8 cellular contexts compared by ENCODE assay signal in the genomic region with DNA sequence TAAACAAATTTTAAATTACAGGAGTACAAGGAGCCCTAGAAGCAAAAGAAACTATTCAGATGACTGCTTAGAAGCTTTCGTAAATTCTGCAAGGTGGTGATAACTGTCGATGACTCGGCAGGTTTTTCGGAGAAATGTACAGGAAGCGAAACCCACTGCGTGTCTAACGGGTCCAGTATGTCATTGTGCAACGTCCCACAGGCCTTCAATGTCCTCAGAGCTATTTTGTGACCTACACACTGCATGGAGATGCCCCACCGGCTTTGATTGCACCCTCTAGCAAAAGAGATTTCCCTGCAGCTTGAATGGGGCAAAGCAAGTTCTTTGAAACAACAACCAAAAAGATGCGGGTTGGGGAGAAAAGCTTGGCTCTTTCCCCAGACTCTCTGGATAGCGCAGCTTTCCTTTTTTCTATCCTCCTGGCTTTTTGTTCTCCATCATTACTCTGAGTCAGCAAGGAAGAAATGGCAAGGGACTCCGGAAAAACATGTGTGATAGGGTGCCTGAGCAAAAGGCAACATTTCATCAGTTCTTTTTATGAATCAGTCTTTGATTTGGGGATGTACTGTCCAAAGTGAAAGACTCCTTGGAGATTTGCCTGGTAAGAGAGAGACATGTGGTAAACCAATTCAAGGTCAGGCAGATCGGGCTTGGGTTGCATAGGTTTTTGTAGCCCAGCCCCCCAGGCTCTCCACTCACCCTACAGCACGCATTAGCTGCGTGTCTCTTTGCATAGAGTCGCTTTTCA.
DNase-seq lines count a peak whose midpoint lies in the region; ATAC-seq and TF ChIP-seq lines count a peak whose summit lies in the region.

No MANE protein-coding gene starts in this region.

- no peaks in the 10 kb centered on the region for H3K27me3 Mint-ChIP-seq in activated naive CD8-positive, alpha-beta T cell treated with anti-CD3 and anti-CD28 coated beads, Interleukin-2, amount 10 ng/mL, durations not matched to agents 7 days and 5 days
- no peaks in the 10 kb centered on the region for H3K27me3 Mint-ChIP-seq in natural killer cell (ENCODE audit: low read depth in 2 of 2)

- BruUV-seq in A673 (replicated peaks; lab: Mats Ljungman, UMichigan) = no TSS peak

- peak; percentile 49 for DNase-seq in activated naive CD4-positive, alpha-beta T cell treated with Interleukin-2 at 50 U/mL for 16 hours
- no peak for DNase-seq in activated naive CD4-positive, alpha-beta T cell (lab: John Stamatoyannopoulos, UW)
- DNase-seq in NOMO-1 (lab: John Stamatoyannopoulos, UW; ENCODE audit: unreplicated experiment in 2 of 2) (peak; percentile 84 to 97), natural killer cell (peak; percentile 20), SJCRH30 (no peak), A673 (ENCODE audit: low spot score) (no peak)
- peak; percentile 38 for DNase-seq in activated naive CD8-positive, alpha-beta T cell treated with anti-CD3 and anti-CD28 coated beads, Interleukin-2, amount 10 ng/mL, durations not matched to agents 7 days and 5 days

- H3K27ac Mint-ChIP-seq in activated naive CD8-positive, alpha-beta T cell treated with anti-CD3 and anti-CD28 coated beads, Interleukin-2, amount 10 ng/mL, durations not matched to agents 7 days and 5 days = peak overlapping the region; percentile 87
- H3K27ac Mint-ChIP-seq in natural killer cell = peak overlapping the region; percentile 95 to 97

- H3K9me3 ChIP-seq in SJCRH30 (replicated peaks) (no peaks in the 10 kb centered on the region), A673 (ENCODE audit: low read depth, low read length, poor library complexity, severe bottlenecking) (no peaks in the 10 kb centered on the region)

- H3K4me1 Mint-ChIP-seq in activated naive CD8-positive, alpha-beta T cell treated with anti-CD3 and anti-CD28 coated beads, Interleukin-2, amount 10 ng/mL, durations not matched to agents 7 days and 5 days = peaks cover 36% of the 10 kb centered on the region
- H3K4me1 Mint-ChIP-seq in natural killer cell = peaks cover 43 to 53% of the 10 kb centered on the region in 2 donors

- peak; percentile 76 for ATAC-seq in HG02759 (IDR thresholded peaks at IDR 0.05; ENCODE audit: unreplicated experiment)
- peak; percentile 50 for ATAC-seq in activated naive CD8-positive, alpha-beta T cell treated with anti-CD3 and anti-CD28 coated beads, Interleukin-2, amount 10 ng/mL, durations not matched to agents 7 days and 5 days (ENCODE audit: low read depth)
- ATAC-seq in natural killer cell = peak; percentile 45 to 70 (median 46)

- H3K4me1 ChIP-seq in SJCRH30 (no peaks in the 10 kb centered on the region), A673 (ENCODE audit: insufficient read depth, low read length, poor library complexity, severe bottlenecking) (peaks cover 7% of the 10 kb centered on the region)

- POLR2A ChIA-PET in activated naive CD8-positive, alpha-beta T cell treated with anti-CD3 and anti-CD28 coated beads, Interleukin-2, amount 10 ng/mL, durations not matched to agents 7 days and 5 days (lab: Charles Lee) = interaction anchor here (0.9 to 1.9 kb wide), 3 partner anchors 17 to 110 kb away, joined by 6 to 7 read pairs (median 6); no protein-coding TSS in a partner anchor
- POLR2A ChIA-PET in A673 (lab: Charles Lee; ENCODE audit: low non-redundant PET) = interaction anchor here (0.7 kb wide), 1 partner anchor 174 kb away, joined by 3 read pairs; no protein-coding TSS in a partner anchor

- intact Hi-C loops in natural killer cell (cut with micrococcal nuclease) = loop anchor here (1.0 to 10.0 kb wide), 6 partner anchors 12 to 381 kb away; no protein-coding TSS in a partner anchor
- intact Hi-C loops in A673 (cut with micrococcal nuclease; ENCODE audit: unreplicated experiment) = no loop called here

- H3K4me3 ChIP-seq in SJCRH30 = no peak overlapping the region
- H3K4me3 ChIP-seq in A673 (ENCODE audit: low read depth, low read length, poor library complexity, severe bottlenecking) = no peak overlapping the region

- peaks cover 5% of the 10 kb centered on the region for H3K9me3 Mint-ChIP-seq in activated naive CD8-positive, alpha-beta T cell treated with anti-CD3 and anti-CD28 coated beads, Interleukin-2, amount 10 ng/mL, durations not matched to agents 7 days and 5 days
- H3K9me3 Mint-ChIP-seq in natural killer cell = peaks cover 7% of the 10 kb centered on the region in 2 donors

- H3K36me3 ChIP-seq in SJCRH30 = no peaks in the 10 kb centered on the region
- H3K36me3 ChIP-seq in A673 (ENCODE audit: insufficient read depth, low read length, poor library complexity, severe bottlenecking) = no peaks in the 10 kb centered on the region

- TF ChIP-seq CTCF in natural killer cell (IDR thresholded peaks at IDR 0.05) (no peak), A673 (conservative IDR thresholded peaks at IDR 0.05; ENCODE audit: low read depth, low read length) (no peak)

- no peak overlapping the region for H3K27ac ChIP-seq in SJCRH30
- H3K27ac ChIP-seq in A673 (ENCODE audit: low read depth, low read length, poor library complexity, severe bottlenecking) = no peak overlapping the region

- CTCF ChIA-PET in A673 (lab: Charles Lee) = no interaction called here

- H3K27me3 ChIP-seq in SJCRH30 (no peaks in the 10 kb centered on the region), A673 (replicated peaks; ENCODE audit: insufficient read depth, low read depth, low read length, poor library complexity) (no peaks in the 10 kb centered on the region)

- H3K36me3 Mint-ChIP-seq in activated naive CD8-positive, alpha-beta T cell treated with anti-CD3 and anti-CD28 coated beads, Interleukin-2, amount 10 ng/mL, durations not matched to agents 7 days and 5 days = peaks cover 8% of the 10 kb centered on the region
- no peaks in the 10 kb centered on the region for H3K36me3 Mint-ChIP-seq in natural killer cell

- peak overlapping the region; percentile 64 for H3K4me3 Mint-ChIP-seq in activated naive CD8-positive, alpha-beta T cell treated with anti-CD3 and anti-CD28 coated beads, Interleukin-2, amount 10 ng/mL, durations not matched to agents 7 days and 5 days
- peak overlapping the region; percentile 86 for H3K4me3 Mint-ChIP-seq in natural killer cell

Comparison
In these comparisons a context has a peak if more than half of its experiments do, and no peak if none do; other contexts are left out.
1. DNase-seq: peak in activated naive CD4-positive, alpha-beta T cell treated with Interleukin-2 at 50 U/mL for 16 hours (single experiment), NOMO-1 (2 of 2), activated naive CD8-positive, alpha-beta T cell treated with anti-CD3 and anti-CD28 coated beads, Interleukin-2, amount 10 ng/mL, durations not matched to agents 7 days and 5 days (single experiment) and natural killer cell (single experiment); none in activated naive CD4-positive, alpha-beta T cell (0 of 4), SJCRH30 (0 of 2) and A673 (single experiment).
2. Peak in every context shown above with its lines, with median percentiles within 50 percentile points of each other: ATAC-seq.